ENCODE assay signal across 8 cellular contexts in the genomic region with DNA sequence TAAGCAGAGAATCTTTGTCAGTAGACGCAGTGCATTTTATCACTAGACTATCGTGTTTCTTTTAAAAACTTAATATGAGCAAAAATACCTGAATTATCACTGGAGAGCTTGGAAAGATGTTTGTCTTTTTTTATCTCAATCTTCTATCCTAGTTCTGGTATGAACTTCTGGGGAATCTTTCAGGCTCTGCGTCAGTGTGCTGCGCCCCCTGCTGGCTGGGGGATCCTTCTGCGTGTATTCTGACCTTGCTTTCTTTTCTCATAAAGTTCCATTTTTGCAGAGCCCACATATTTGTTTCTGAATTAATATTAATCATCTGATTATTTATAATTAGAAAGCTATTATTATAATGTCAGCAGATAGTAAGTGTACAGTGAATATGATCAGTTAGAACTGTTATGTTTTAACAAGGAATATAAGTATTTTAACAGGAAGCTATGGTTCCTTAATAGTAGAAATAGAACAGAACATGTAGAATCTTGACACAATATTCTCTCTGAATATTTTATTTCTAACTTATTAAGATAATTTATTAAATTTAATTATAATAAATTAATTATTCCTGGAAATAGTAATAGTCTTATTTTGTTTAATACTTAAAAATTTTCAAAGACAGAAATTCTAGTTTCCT.
DNase-seq lines count a peak whose midpoint lies in the region; ATAC-seq, FAIRE-seq and TF ChIP-seq lines count a peak whose summit lies in the region.

No MANE protein-coding gene starts in this region.

- DNase-seq in Daoy (ENCODE audit: low read depth) (peak; percentile 32), SK-N-DZ (ENCODE audit: low spot score) (peak; percentile 46), bronchial epithelial cell (ENCODE audit: low read depth) (peak; percentile 20), left lung (peak in 1 of 2 donors; percentile 82), GM19240 (ENCODE audit: insufficient read length, low spot score) (no peak)
- peak; percentile 59 for DNase-seq in stimulated activated naive CD8-positive, alpha-beta T cell treated with anti-CD3 and anti-CD28 coated beads, Interleukin-15, Interleukin-2, amounts not matched to agents 100 U/mL and 50 U/mL, for 24 hours

- H3K36me3 ChIP-seq in bronchial epithelial cell (ENCODE audit: control insufficient read depth, insufficient read depth, low read length), result no peaks in the 10 kb centered on the region
- H3K36me3 ChIP-seq in left lung, result no peaks in the 10 kb centered on the region

- intact Hi-C loops in left lung (cut with DNase I), result no loop called here

- no peak for FAIRE-seq in bronchial epithelial cell (lab: Jason Lieb, UNC)

- peak; percentile 76 for TF ChIP-seq CTCF in bronchial epithelial cell (IDR thresholded peaks at IDR 0.05; ENCODE audit: insufficient read depth, low read length, severe bottlenecking)
- TF ChIP-seq CTCF in left lung (IDR thresholded peaks at IDR 0.05), result peak; percentile 73 to 88

- ATAC-seq in GM19372 (IDR thresholded peaks at IDR 0.05; ENCODE audit: low read depth, unreplicated experiment) (peak; percentile 81), HG03558 (IDR thresholded peaks at IDR 0.05; ENCODE audit: extremely low read depth, unreplicated experiment) (peak; percentile 57), left lung (peak; percentile 65)
- no peak for ATAC-seq in stimulated activated naive CD8-positive, alpha-beta T cell treated with anti-CD3 and anti-CD28 coated beads, Interleukin-15, Interleukin-2, amounts not matched to agents 100 U/mL and 50 U/mL, for 24 hours

- no peak overlapping the region for H3K4me3 ChIP-seq in bronchial epithelial cell (ENCODE audit: low read depth, low read length)
- no peak overlapping the region for H3K4me3 ChIP-seq in left lung

- no peaks in the 10 kb centered on the region for H3K4me1 ChIP-seq in left lung

- H3K27me3 ChIP-seq in bronchial epithelial cell (ENCODE audit: control insufficient read depth, insufficient read depth, low read length), result no peaks in the 10 kb centered on the region
- no peaks in the 10 kb centered on the region for H3K27me3 ChIP-seq in left lung

- H3K27ac ChIP-seq in left lung, result no peak overlapping the region

- no peaks in the 10 kb centered on the region for H3K9me3 ChIP-seq in left lung
